16 cellular contexts compared by ENCODE assay signal in the genomic region with DNA sequence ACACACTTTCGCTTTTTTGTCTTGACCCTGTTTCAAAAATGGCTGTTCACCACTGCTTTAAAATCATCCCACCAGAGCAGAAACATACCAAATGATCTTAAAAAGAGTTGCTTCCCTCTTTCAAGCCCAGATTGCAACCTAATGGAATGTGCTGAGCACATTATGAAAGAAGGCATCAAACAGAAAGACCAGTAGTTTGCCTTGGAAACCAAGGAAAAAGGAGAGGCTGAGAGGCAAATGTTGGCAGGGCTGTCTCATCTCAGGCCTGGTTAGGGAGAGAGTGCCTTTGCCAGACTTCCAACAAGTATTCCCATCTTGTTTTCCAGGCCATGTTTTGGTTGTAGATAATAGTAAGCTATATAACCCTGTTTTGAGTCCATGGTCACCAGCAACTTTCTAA.
"Had no signal": no experiment of that assay in that cellular context is flagged by ENCODE, and none has a peak within 500 bp of the region (broad histone marks: within the 10 kb centered on the region; RNA-seq: fewer than 3 reads in every experiment).

No MANE protein-coding gene starts in this region.

- H3K4me3 Mint-ChIP-seq: activated B cell treated with CpG ODN at 0.5 μM for 24 hours; activated CD4-positive, alpha-beta T cell treated with anti-CD3 and anti-CD28 coated beads, Interleukin-2, amount 10 ng/mL, durations not matched to agents 7 days and 5 days; activated T-helper 1 cell treated with anti-CD3 and anti-CD28 coated beads, Interleukin-12 subunit alpha, Interleukin-12 subunit beta, Interleukin-2, Interleukin-4 antibody, amounts not matched to agents 30 ng/mL and 10 ng/mL and 1 ng/mL, durations not matched to agents 14 hours and 24 hours and 36 hours; immature natural killer cell; mesothelial cell of epicardium; nephron progenitor cell had no signal

- ATAC-seq: sciatic nerve had no signal

- H3K9me3 ChIP-seq: esophagus muscularis mucosa, stomach, testis had no signal

- H3K36me3 Mint-ChIP-seq: mesothelial cell of epicardium had no signal

- DNase-seq: activated B cell treated with CpG ODN at 0.5 μM for 24 hours; activated CD4-positive, alpha-beta T cell treated with anti-CD3 and anti-CD28 coated beads, Interleukin-2, amount 10 ng/mL, durations not matched to agents 7 days and 5 days; activated CD8-positive, alpha-beta memory T cell treated with anti-CD3 and anti-CD28 coated beads for 24 hours; activated naive CD4-positive, alpha-beta T cell; foreskin melanocyte; head of caudate nucleus; immature natural killer cell; nephron progenitor cell; stimulated activated CD4-positive, alpha-beta T cell treated with anti-CD3 and anti-CD28 coated beads, Interleukin-1b, Interleukin-23, amount 100 ng/mL, for 48 hours; stomach; testis had no signal

- H3K27ac ChIP-seq: cardiac muscle cell, esophagus muscularis mucosa, stomach, testis had no signal

- H3K4me3 ChIP-seq: cardiac muscle cell, esophagus muscularis mucosa, stomach, testis had no signal

- H3K4me1 ChIP-seq: esophagus muscularis mucosa, testis had no signal

- H3K27me3 Mint-ChIP-seq: activated B cell treated with CpG ODN at 0.5 μM for 24 hours had no signal

- H3K36me3 ChIP-seq: cardiac muscle cell, stomach had no signal

- H3K27me3 ChIP-seq: cardiac muscle cell, esophagus muscularis mucosa, stomach, testis had no signal

- H3K4me1 Mint-ChIP-seq: activated B cell treated with CpG ODN at 0.5 μM for 24 hours; activated CD4-positive, alpha-beta T cell treated with anti-CD3 and anti-CD28 coated beads, Interleukin-2, amount 10 ng/mL, durations not matched to agents 7 days and 5 days; immature natural killer cell had no signal

- H3K9me3 Mint-ChIP-seq: activated B cell treated with CpG ODN at 0.5 μM for 24 hours; activated CD4-positive, alpha-beta T cell treated with anti-CD3 and anti-CD28 coated beads, Interleukin-2, amount 10 ng/mL, durations not matched to agents 7 days and 5 days; activated T-helper 1 cell treated with anti-CD3 and anti-CD28 coated beads, Interleukin-12 subunit alpha, Interleukin-12 subunit beta, Interleukin-2, Interleukin-4 antibody, amounts not matched to agents 30 ng/mL and 10 ng/mL and 1 ng/mL, durations not matched to agents 14 hours and 24 hours and 36 hours; immature natural killer cell; nephron progenitor cell had no signal

- H3K27ac Mint-ChIP-seq: activated B cell treated with CpG ODN at 0.5 μM for 24 hours; activated CD4-positive, alpha-beta T cell treated with anti-CD3 and anti-CD28 coated beads, Interleukin-2, amount 10 ng/mL, durations not matched to agents 7 days and 5 days; activated T-helper 1 cell treated with anti-CD3 and anti-CD28 coated beads, Interleukin-12 subunit alpha, Interleukin-12 subunit beta, Interleukin-2, Interleukin-4 antibody, amounts not matched to agents 30 ng/mL and 10 ng/mL and 1 ng/mL, durations not matched to agents 14 hours and 24 hours and 36 hours; immature natural killer cell; mesothelial cell of epicardium had no signal
